8 cellular contexts compared by ENCODE assay signal in the genomic region with DNA sequence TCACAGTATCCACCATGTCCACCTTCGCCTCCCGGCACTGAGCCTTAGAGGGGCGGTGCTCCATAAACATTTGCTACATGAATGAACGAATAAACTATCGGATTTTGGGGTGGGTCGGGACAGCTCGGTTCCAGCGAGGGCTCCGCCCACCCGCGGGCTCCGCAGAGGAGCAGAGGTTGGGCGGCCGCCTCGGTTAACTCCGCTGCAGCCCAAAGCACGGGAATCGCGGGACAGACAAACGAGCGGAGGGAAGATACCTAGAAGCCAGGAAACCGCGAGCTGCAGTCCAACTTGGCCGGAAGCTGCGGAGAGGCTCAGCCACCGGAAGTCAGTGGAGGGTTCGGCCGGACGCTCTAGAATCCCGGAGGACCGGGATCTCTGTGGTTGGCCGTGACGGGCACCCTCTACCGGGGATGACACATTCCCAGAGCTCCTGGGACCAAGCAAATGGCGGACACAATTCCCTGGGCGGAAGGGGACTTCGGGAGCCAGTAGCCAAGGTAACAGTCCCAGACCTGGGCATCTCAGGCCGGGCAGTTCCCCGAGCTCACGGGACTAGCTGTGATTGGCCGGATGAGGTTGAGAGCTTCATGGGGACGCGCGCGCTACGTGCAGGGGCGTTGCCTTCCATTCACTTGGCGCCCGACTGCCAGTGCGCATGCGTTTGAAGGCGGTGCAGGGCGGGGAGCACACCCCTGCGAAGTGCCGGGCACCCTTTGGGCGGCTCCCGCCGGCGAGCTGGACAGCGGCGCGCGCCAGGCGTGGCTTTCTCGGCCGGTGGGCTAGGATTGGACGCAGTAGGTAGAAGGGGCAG. TPM values are rescaled to one million over a fixed set of nuclear protein-coding genes. Genes with fewer than 3 reads are reported as not detected.
DNase-seq lines count a peak whose midpoint lies in the region; ATAC-seq and TF ChIP-seq lines count a peak whose summit lies in the region.

No MANE protein-coding gene starts in this region.

- peak overlapping the region; percentile 75 for H3K9ac ChIP-seq in DND-41 (ENCODE audit: low read depth, low read length)
- H3K9ac ChIP-seq in muscle layer of colon (ENCODE audit: low read length), result peak overlapping the region; percentile 62

- peak overlapping the region; percentile 94 for H3K4me2 ChIP-seq in DND-41 (ENCODE audit: insufficient read depth, low read length)

- H3K79me2 ChIP-seq in DND-41 (ENCODE audit: insufficient read depth, low read length), result peaks cover 14% of the 10 kb centered on the region

- intact Hi-C loops in esophagus muscularis mucosa (cut with DNase I), result loop anchor here (5.0 kb wide), 1 partner anchor 269 kb away; a partner anchor contains a TSS

- H3K27me3 ChIP-seq in DND-41 (ENCODE audit: insufficient read depth, low read length, poor library complexity) (no peaks in the 10 kb centered on the region), Peyer's patch (no peaks in the 10 kb centered on the region), esophagus muscularis mucosa (no peaks in the 10 kb centered on the region), muscle layer of colon (ENCODE audit: control insufficient read depth in 1 of 2, insufficient read depth in 2 of 2, low read length in 2 of 2) (no peaks in the 10 kb centered on the region)

- WGBS in esophagus muscularis mucosa, result 0% methylated on average over 36 of the region's 67 CpGs

- TF ChIP-seq POLR2A in Peyer's patch (IDR thresholded peaks at IDR 0.05) (peak; percentile 60 to 65), esophagus muscularis mucosa (IDR thresholded peaks at IDR 0.05; ENCODE audit: low read depth) (peak; percentile 25)

- peak; percentile 28 for TF ChIP-seq CTCF in DND-41 (IDR thresholded peaks at IDR 0.05; ENCODE audit: borderline replicate concordance, extremely low read depth, low read length, poor library complexity, severe bottlenecking)
- no peak for TF ChIP-seq CTCF in Peyer's patch (IDR thresholded peaks at IDR 0.05)
- peak in 2 of 3 experiments; percentile 6 to 12 for TF ChIP-seq CTCF in esophagus muscularis mucosa (IDR thresholded peaks at IDR 0.05)

- H3K36me3 ChIP-seq in DND-41 (ENCODE audit: insufficient read depth, low read length) (peaks cover 38% of the 10 kb centered on the region), KOPT-K1 (ENCODE audit: insufficient read depth, low read length) (peaks cover 35% of the 10 kb centered on the region), Peyer's patch (peaks cover 0 to 34% (median 0%) of the 10 kb centered on the region in 3 donors), esophagus muscularis mucosa (peaks cover 28 to 34% (median 33%) of the 10 kb centered on the region in 4 donors), muscle layer of colon (ENCODE audit: insufficient read depth, low read length) (peaks cover 31% of the 10 kb centered on the region)

- ATAC-seq in DND-41 (ENCODE audit: insufficient read depth, low read depth) (peak; percentile 91), GM21825 (IDR thresholded peaks at IDR 0.05; ENCODE audit: unreplicated experiment) (peak; percentile 93)

- H4K20me1 ChIP-seq in DND-41 (ENCODE audit: insufficient read depth, low read length), result peaks cover 8% of the 10 kb centered on the region

- DNase-seq in DND-41 (peak; percentile 97), Peyer's patch (peak; percentile 94 to 99 (median 98)), activated T-helper 1 cell treated with Interleukin-2 at 50 U/mL for 16 hours (ENCODE audit: low read depth) (peak; percentile 91), esophagus muscularis mucosa (ENCODE audit: extremely low spot score) (peak; percentile 99)
- DNase-seq in stimulated activated CD8-positive, alpha-beta memory T cell treated with anti-CD3 and anti-CD28 coated beads, Interleukin-7, amount 100 ng/mL, for 1 hour (ENCODE audit: low read depth in 2 of 2), result peak; percentile 81 to 88

- TF ChIP-seq EP300 in esophagus muscularis mucosa (IDR thresholded peaks at IDR 0.05), result no peak

- H3K9me3 ChIP-seq in DND-41 (ENCODE audit: insufficient read depth, low read length, severe bottlenecking), result no peaks in the 10 kb centered on the region
- H3K9me3 ChIP-seq in KOPT-K1 (ENCODE audit: insufficient read depth, low read length, poor library complexity, severe bottlenecking), result no peaks in the 10 kb centered on the region
- no peaks in the 10 kb centered on the region for H3K9me3 ChIP-seq in Peyer's patch
- no peaks in the 10 kb centered on the region for H3K9me3 ChIP-seq in esophagus muscularis mucosa
- no peaks in the 10 kb centered on the region for H3K9me3 ChIP-seq in muscle layer of colon (ENCODE audit: low read length)

- H3K4me3 ChIP-seq in DND-41 (ENCODE audit: low read depth in 1 of 2, low read length in 2 of 2) (peak overlapping the region; percentile 35 to 78), Peyer's patch (peak overlapping the region; percentile 69 to 86 (median 78)), esophagus muscularis mucosa (peak overlapping the region; percentile 72 to 92 (median 90)), muscle layer of colon (ENCODE audit: low read depth in 1 of 2, low read length in 2 of 2) (peak overlapping the region; percentile 64 to 82)

- H2AFZ ChIP-seq in DND-41 (ENCODE audit: low read depth, low read length), result peak overlapping the region; percentile 85

- H3K27ac ChIP-seq in DND-41 (ENCODE audit: low read length) (peak overlapping the region; percentile 92), KOPT-K1 (ENCODE audit: low read depth, low read length, poor library complexity, severe bottlenecking) (peak overlapping the region; percentile 73), Peyer's patch (peak overlapping the region; percentile 88 to 97 (median 92)), esophagus muscularis mucosa (replicated peaks in 1 of 4) (peak overlapping the region; percentile 91 to 97 (median 94)), muscle layer of colon (ENCODE audit: low read depth, low read length) (peak overlapping the region; percentile 96)

- H3K4me1 ChIP-seq in DND-41 (ENCODE audit: insufficient read depth, low read length), result peaks cover 24% of the 10 kb centered on the region
- peaks cover 0 to 24% (median 5%) of the 10 kb centered on the region in 4 donors for H3K4me1 ChIP-seq in Peyer's patch
- peaks cover 22 to 56% (median 51%) of the 10 kb centered on the region in 4 donors for H3K4me1 ChIP-seq in esophagus muscularis mucosa
- peaks cover 31% of the 10 kb centered on the region for H3K4me1 ChIP-seq in muscle layer of colon (ENCODE audit: insufficient read depth, low read length)

RNA-seq across cellular contexts. Expression of a gene that starts 0.5 kb away (rescaled TPM):
- total RNA-seq in Peyer's patch (10 to 100 TPM; 35.0 to 60.7 (median 46.5) TPM), esophagus muscularis mucosa (10 to 100 TPM; 26.3 to 41.4 (median 33.2) TPM)

RNA-seq across cellular contexts. Expression of a gene that starts 9.2 kb away (rescaled TPM):
- total RNA-seq in Peyer's patch (10 to 100 TPM; 12.6 to 70.8 (median 43.9) TPM), esophagus muscularis mucosa (100 to 1,000 TPM; 127 to 315 (median 226) TPM)

RNA-seq across cellular contexts. Expression of a gene that starts 15.3 kb away (rescaled TPM):
- 10 to 100 TPM in 1 of 4 donors, 1 to 10 TPM in 2, not detected in 1; 4.5 to 15.7 (median 5.6) TPM for total RNA-seq in Peyer's patch
- total RNA-seq in esophagus muscularis mucosa, result 10 to 100 TPM in 1 of 4 donors, 1 to 10 TPM in 3; 9.5 to 13.8 (median 9.9) TPM

RNA-seq across cellular contexts. Expression of a gene that starts 33.2 kb away (rescaled TPM):
- 10 to 100 TPM in 1 of 4 donors, 1 to 10 TPM in 3; 1.2 to 47.0 (median 2.0) TPM for total RNA-seq in Peyer's patch
- 1 to 10 TPM; 2.3 to 5.4 (median 4.3) TPM for total RNA-seq in esophagus muscularis mucosa

Comparison
In these comparisons a context has a peak if more than half of its experiments do, and no peak if none do; other contexts are left out.
1. Peak in every context shown above with its lines: DNase-seq, ATAC-seq, H3K4me3 ChIP-seq and H3K27ac ChIP-seq.
2. CTCF ChIP-seq: peak in DND-41 (single experiment) and esophagus muscularis mucosa (2 of 3); none in Peyer's patch (0 of 6).